ENCODE assay signal across 8 cellular contexts in the genomic region with DNA sequence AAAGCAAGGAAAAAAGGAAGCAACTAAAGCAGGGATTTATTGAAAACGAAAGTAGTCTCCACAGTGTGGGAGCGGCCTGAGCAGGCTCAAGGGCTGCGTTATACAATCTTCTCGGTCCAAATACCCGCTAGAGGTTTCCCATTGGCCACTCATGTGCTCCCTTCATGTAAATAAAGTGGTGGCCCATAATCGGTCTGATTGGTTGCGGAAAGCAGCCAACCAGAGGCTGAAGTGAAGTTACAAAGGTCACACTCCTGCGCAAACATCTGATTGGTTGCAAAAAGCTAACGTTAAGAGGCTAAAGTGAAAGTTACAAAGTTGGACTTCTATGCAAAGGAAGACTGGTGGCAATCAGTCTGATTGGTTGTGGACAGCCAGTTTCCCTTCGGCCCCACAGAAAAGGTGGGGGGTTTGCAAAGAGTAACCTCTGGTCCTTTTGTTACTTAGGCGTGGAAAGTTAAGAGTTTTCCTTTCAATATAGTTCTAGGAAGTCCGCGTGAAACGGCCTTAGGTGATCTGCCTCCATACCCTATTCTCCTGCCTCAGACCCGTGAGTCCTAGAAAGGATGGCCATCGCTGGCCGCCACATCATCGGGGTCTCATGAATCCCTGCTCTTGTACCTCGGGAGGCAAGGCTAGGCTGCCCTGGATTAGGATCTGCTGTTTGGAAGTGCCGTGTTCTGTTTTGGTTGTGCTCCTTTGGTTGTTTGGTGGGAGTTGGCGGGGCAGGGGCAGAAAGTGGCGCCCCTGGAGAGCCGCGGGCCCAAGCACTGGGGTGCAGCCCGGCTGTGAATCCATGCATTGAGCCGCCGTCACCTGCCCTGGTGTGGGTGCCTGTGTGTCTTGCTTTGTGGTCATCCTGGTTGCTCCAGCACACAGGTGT.
A peak's percentile ranks its signal among the peaks of the same experiment; 100 is the strongest.
DNase-seq lines count a peak whose midpoint lies in the region; ATAC-seq and TF ChIP-seq lines count a peak whose summit lies in the region.

No MANE protein-coding gene starts in this region.

- intact Hi-C loops in CD14-positive monocyte (cut with micrococcal nuclease) (loop anchor here in 1 of 2 donors (5.0 kb wide), 2 partner anchors 146 to 589 kb away; a partner anchor contains a TSS), natural killer cell (cut with micrococcal nuclease) (loop anchor here (2.0 to 5.0 kb wide), 2 partner anchors 147 to 761 kb away; a partner anchor contains a TSS), transverse colon (cut with DNase I; ENCODE audit: low total_unique reads) (no loop called here)

- ATAC-seq in GM19463 (IDR thresholded peaks at IDR 0.05; ENCODE audit: unreplicated experiment) (peak; percentile 70), natural killer cell (peak; percentile 87 to 93 (median 92))

- peak overlapping the region; percentile 86 for H2AFZ ChIP-seq in KMS-11 (ENCODE audit: low read depth)

- no peaks in the 10 kb centered on the region for H3K79me2 ChIP-seq in KMS-11 (ENCODE audit: insufficient read depth, low read depth)

- H3K4me1 Mint-ChIP-seq in CD14-positive monocyte (peaks cover 24% of the 10 kb centered on the region), natural killer cell (peaks cover 29 to 31% of the 10 kb centered on the region in 2 donors)

- H3K27ac ChIP-seq in KMS-11 (no peak overlapping the region), transverse colon (peak overlapping the region; percentile 78 to 85 (median 80))
- H3K27ac ChIP-seq in effector memory CD4-positive, alpha-beta T cell (ENCODE audit: insufficient read depth, low read length, poor library complexity, severe bottlenecking): peak overlapping the region; percentile 75

- WGBS in transverse colon (ENCODE audit: low coverage in 1 of 2), 2 donors: 20 to 58% methylated on average over 2 to 24 of the region's 27 CpGs

- H3K36me3 ChIP-seq in KMS-11 (ENCODE audit: insufficient read depth) (no peaks in the 10 kb centered on the region), transverse colon (no peaks in the 10 kb centered on the region)
- H3K36me3 ChIP-seq in effector memory CD4-positive, alpha-beta T cell (ENCODE audit: control insufficient read depth, insufficient read depth, low read length): no peaks in the 10 kb centered on the region

- H4K20me1 ChIP-seq in KMS-11 (ENCODE audit: insufficient read depth): no peaks in the 10 kb centered on the region

- no peak overlapping the region for H3K9ac ChIP-seq in KMS-11

- H3K4me1 ChIP-seq in KMS-11 (ENCODE audit: low read depth, poor library complexity, severe bottlenecking) (peaks cover 8% of the 10 kb centered on the region), transverse colon (peaks cover 0 to 18% (median 4%) of the 10 kb centered on the region in 4 donors)
- no peaks in the 10 kb centered on the region for H3K4me1 ChIP-seq in effector memory CD4-positive, alpha-beta T cell (ENCODE audit: control insufficient read depth, insufficient read depth, low read length, poor library complexity, severe bottlenecking)

- CTCF ChIA-PET in HEK293T (lab: Yijun Ruan, JAX): no interaction called here

- peak overlapping the region; percentile 96 to 100 for H3K4me3 Mint-ChIP-seq in CD14-positive monocyte
- H3K4me3 Mint-ChIP-seq in natural killer cell: peak overlapping the region; percentile 99

- peak overlapping the region; percentile 97 for H3K4me2 ChIP-seq in KMS-11

- peak; percentile 26 for TF ChIP-seq POLR2A in transverse colon (IDR thresholded peaks at IDR 0.05)

- TF ChIP-seq EP300 in transverse colon (IDR thresholded peaks at IDR 0.05; ENCODE audit: low read depth): no peak

- DNase-seq in CD14-positive monocyte (ENCODE audit: low spot score) (peak; percentile 87), natural killer cell (peak; percentile 64), transverse colon (peak; percentile 89), HEK293T (ENCODE audit: extremely low spot score) (no peak)
- DNase-seq in activated CD4-positive, CD25-positive, alpha-beta regulatory T cell treated with anti-CD3 and anti-CD28 coated beads, Interleukin-2, amount 50 U/mL, for 72 hours: peak; percentile 54
- peak; percentile 61 to 75 (median 71) for DNase-seq in effector memory CD4-positive, alpha-beta T cell

- H3K36me3 Mint-ChIP-seq in CD14-positive monocyte (peaks cover 3 to 7% of the 10 kb centered on the region in 2 donors), natural killer cell (peaks cover under 1% of the 10 kb centered on the region)

- H3K27me3 Mint-ChIP-seq in CD14-positive monocyte (ENCODE audit: low read depth in 3 of 3): peaks cover 13 to 33% (median 21%) of the 10 kb centered on the region in 3 donors
- H3K27me3 Mint-ChIP-seq in natural killer cell (ENCODE audit: low read depth in 2 of 2): peaks cover 0 to under 1% of the 10 kb centered on the region in 2 donors

- POLR2A ChIA-PET in HEK293T (lab: Yijun Ruan, JAX): no interaction called here

- H3K4me3 ChIP-seq in KMS-11 (IDR thresholded peaks at IDR 0.05; ENCODE audit: insufficient read depth, low read depth, low read length): no peak overlapping the region
- peak overlapping the region; percentile 93 for H3K4me3 ChIP-seq in effector memory CD4-positive, alpha-beta T cell (ENCODE audit: insufficient read depth, low read depth, low read length, poor library complexity, severe bottlenecking)
- peak overlapping the region; percentile 31 to 71 (median 54) for H3K4me3 ChIP-seq in transverse colon

- peak overlapping the region; percentile 92 to 100 (median 99) for H3K27ac Mint-ChIP-seq in CD14-positive monocyte
- H3K27ac Mint-ChIP-seq in natural killer cell: peak overlapping the region; percentile 96

- no peak for TF ChIP-seq CTCF in CD14-positive monocyte (IDR thresholded peaks at IDR 0.05)
- TF ChIP-seq CTCF in KMS-11 (conservative IDR thresholded peaks at IDR 0.05; ENCODE audit: low read depth, low read length): no peak
- no peak for TF ChIP-seq CTCF in natural killer cell (IDR thresholded peaks at IDR 0.05)
- no peak for TF ChIP-seq CTCF in transverse colon (IDR thresholded peaks at IDR 0.05)

- in situ Hi-C loops in transverse colon (cut with MboI; ENCODE audit: low pct_ligation_motif_present in 1 of 4, low pct_unique_long_range_greater_than_20kb in 1 of 4, low sequenced_read_pairs in 3 of 4): loop anchor here in 1 of 4 donors (25.0 kb wide), 1 partner anchor 99 kb away; no protein-coding TSS in a partner anchor

- H3K9me3 Mint-ChIP-seq in CD14-positive monocyte (peaks cover 13 to 51% (median 24%) of the 10 kb centered on the region in 7 donors), natural killer cell (peaks cover 0 to 1% of the 10 kb centered on the region in 2 donors)

- H3K9me3 ChIP-seq in effector memory CD4-positive, alpha-beta T cell (ENCODE audit: control insufficient read depth, low read length): no peaks in the 10 kb centered on the region
- no peaks in the 10 kb centered on the region for H3K9me3 ChIP-seq in transverse colon

- H3K27me3 ChIP-seq in KMS-11 (ENCODE audit: insufficient read depth, low read depth): peaks cover 29% of the 10 kb centered on the region; the same call in 1 of the 2 replicates
- H3K27me3 ChIP-seq in effector memory CD4-positive, alpha-beta T cell (replicated peaks; ENCODE audit: control insufficient read depth, insufficient read depth, low read length, poor library complexity, severe bottlenecking): no peaks in the 10 kb centered on the region
- no peaks in the 10 kb centered on the region for H3K27me3 ChIP-seq in transverse colon

TF ChIP-seq in HEK293T, 16 proteins besides CTCF, POLR2A, EP300 and RAD21:
- TF ChIP-seq, protein P1, sequence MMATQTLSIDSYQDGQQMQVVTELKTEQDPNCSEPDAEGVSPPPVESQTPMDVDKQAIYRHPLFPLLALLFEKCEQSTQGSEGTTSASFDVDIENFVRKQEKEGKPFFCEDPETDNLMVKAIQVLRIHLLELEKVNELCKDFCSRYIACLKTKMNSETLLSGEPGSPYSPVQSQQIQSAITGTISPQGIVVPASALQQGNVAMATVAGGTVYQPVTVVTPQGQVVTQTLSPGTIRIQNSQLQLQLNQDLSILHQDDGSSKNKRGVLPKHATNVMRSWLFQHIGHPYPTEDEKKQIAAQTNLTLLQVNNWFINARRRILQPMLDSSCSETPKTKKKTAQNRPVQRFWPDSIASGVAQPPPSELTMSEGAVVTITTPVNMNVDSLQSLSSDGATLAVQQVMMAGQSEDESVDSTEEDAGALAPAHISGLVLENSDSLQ (IDR thresholded peaks at IDR 0.05): no peak
- TF ChIP-seq TARDBP (IDR thresholded peaks at IDR 0.05): no peak
